In genomic region chr4:187175197-187175596, GRCh38 we compare ENCODE assay signal across 17 cellular contexts.
DNase-seq lines count a peak whose midpoint lies in the region; ATAC-seq and TF ChIP-seq lines count a peak whose summit lies in the region.
"Had no signal": no experiment of that assay in that cellular context is flagged by ENCODE, and none has a peak within 500 bp of the region (broad histone marks: within the 10 kb centered on the region; RNA-seq: fewer than 3 reads in every experiment).

No MANE protein-coding gene starts in this region.

- H3F3A ChIP-seq in PC-3 (ENCODE audit: low read length, unreplicated experiment) = no peaks in the 10 kb centered on the region

- H3K27ac ChIP-seq in PC-3 (ENCODE audit: low read length) = no peak overlapping the region
- no peak overlapping the region for H3K27ac ChIP-seq in sigmoid colon
- H3K27ac ChIP-seq: esophagus squamous epithelium, upper lobe of left lung had no signal

- TF ChIP-seq CTCF in PC-3 (conservative IDR thresholded peaks at IDR 0.05; ENCODE audit: low read depth, low read length) (0 out of 2 replicates have a peak, but pooled peaks have one; percentile 13), epithelial cell of proximal tubule (conservative IDR thresholded peaks at IDR 0.05; ENCODE audit: low read depth, low read length) (peak; percentile 29), retinal pigment epithelial cell (conservative IDR thresholded peaks at IDR 0.05; ENCODE audit: low read depth, low read length) (peak; percentile 15), sigmoid colon (IDR thresholded peaks at IDR 0.05) (no peak), mucosa of descending colon (IDR thresholded peaks at IDR 0.05) (no peak)

- no peak overlapping the region for H3K4me2 ChIP-seq in PC-3 (ENCODE audit: low read length)

- H2AFZ ChIP-seq in PC-3 (ENCODE audit: low read length) = no peak overlapping the region

- H3K9me3 ChIP-seq in PC-3 (ENCODE audit: low read length) = no peaks in the 10 kb centered on the region
- no peaks in the 10 kb centered on the region for H3K9me3 ChIP-seq in sigmoid colon
- H3K9me3 ChIP-seq in mucosa of descending colon = no peaks in the 10 kb centered on the region
- H3K9me3 ChIP-seq: esophagus squamous epithelium, upper lobe of left lung had no signal

- H4K20me1 ChIP-seq in PC-3 (ENCODE audit: low read length) = no peaks in the 10 kb centered on the region

- WGBS in sigmoid colon, 2 donors = 68 to 83% methylated on average over 5 of the region's 5 CpGs

- peaks cover 12% of the 10 kb centered on the region for H3K4me1 ChIP-seq in PC-3 (ENCODE audit: insufficient read depth, low read length)
- H3K4me1 ChIP-seq in sigmoid colon = peaks cover 0 to 14% (median 2%) of the 10 kb centered on the region in 4 donors
- no peaks in the 10 kb centered on the region for H3K4me1 ChIP-seq in mucosa of descending colon (ENCODE audit: low read depth)
- H3K4me1 ChIP-seq: upper lobe of left lung had no signal

- H3K9me2 ChIP-seq in PC-3 (replicated peaks; ENCODE audit: low read length) = no peaks in the 10 kb centered on the region

- peak; percentile 6 for DNase-seq in ELR (ENCODE audit: low read depth)
- DNase-seq in PC-3 = peak; percentile 7
- DNase-seq in epithelial cell of proximal tubule (ENCODE audit: low read depth) = no peak
- DNase-seq in retinal pigment epithelial cell (ENCODE audit: low read depth) = no peak
- DNase-seq in activated T-cell treated with anti-CD3 and anti-CD28 coated beads, Interleukin-2, amount 50 U/mL, for 48 hours = no peak
- no peak for DNase-seq in sigmoid colon
- no peak for DNase-seq in mucosa of descending colon
- DNase-seq: activated CD4-positive, alpha-beta T cell treated with anti-CD3 and anti-CD28 coated beads, Interleukin-2, amount 50 U/mL, for 48 hours; activated naive CD4-positive, alpha-beta T cell treated with anti-CD3 and anti-CD28 coated beads, Interleukin-2, amount 50 U/mL, for 16 hours; amniotic stem cell; CD4-positive, CD25-positive, alpha-beta regulatory T cell; cortex of kidney; esophagus squamous epithelium; NK-92 treated with Interleukin-12 subunit alpha and Interleukin-12 subunit beta, amount 100 ng/mL, for 24 hours; upper lobe of left lung had no signal

- ATAC-seq in PC-3 (no peak), mucosa of descending colon (no peak)
- ATAC-seq: activated T-helper 17 cell treated with anti-CD3 and anti-CD28 coated beads, Interleukin-2, amount 50 U/mL, for 72 hours; natural killer cell treated with Interleukin-12 subunit alpha and Interleukin-12 subunit beta and Interleukin-15 and Interleukin-18, amount 100 ng/mL, for 72 hours had no signal

- no peaks in the 10 kb centered on the region for H3K36me3 ChIP-seq in PC-3 (ENCODE audit: low read depth, low read length)
- no peaks in the 10 kb centered on the region for H3K36me3 ChIP-seq in sigmoid colon
- no peaks in the 10 kb centered on the region for H3K36me3 ChIP-seq in mucosa of descending colon (ENCODE audit: low read depth)
- H3K36me3 ChIP-seq: esophagus squamous epithelium, upper lobe of left lung had no signal

- intact Hi-C loops in PC-3 (cut with micrococcal nuclease) = no loop called here
- intact Hi-C loops in sigmoid colon (cut with DNase I) = no loop called here
- intact Hi-C loops in mucosa of descending colon (cut with DNase I, micrococcal nuclease) = no loop called here

- H3K27me3 ChIP-seq in PC-3 (ENCODE audit: low read length) (no peaks in the 10 kb centered on the region), sigmoid colon (no peaks in the 10 kb centered on the region)
- H3K27me3 ChIP-seq: esophagus squamous epithelium, upper lobe of left lung had no signal

- no peak for TF ChIP-seq EP300 in sigmoid colon (IDR thresholded peaks at IDR 0.05)

- BruUV-seq in PC-3 (replicated peaks; lab: Mats Ljungman, UMichigan) = no TSS peak

- no peak overlapping the region for H3K9ac ChIP-seq in PC-3 (ENCODE audit: low read length)

- no peaks in the 10 kb centered on the region for H3K79me2 ChIP-seq in PC-3 (ENCODE audit: low read length)

- POLR2A ChIA-PET in PC-3 (lab: Charles Lee; ENCODE audit: unreplicated experiment) = no interaction called here

- H3K4me3 ChIP-seq in PC-3 (ENCODE audit: low read length) = no peak overlapping the region
- no peak overlapping the region for H3K4me3 ChIP-seq in epithelial cell of proximal tubule (ENCODE audit: low read depth, low read length)
- H3K4me3 ChIP-seq in retinal pigment epithelial cell (ENCODE audit: low read length) = no peak overlapping the region
- no peak overlapping the region for H3K4me3 ChIP-seq in sigmoid colon
- no peak overlapping the region for H3K4me3 ChIP-seq in mucosa of descending colon
- H3K4me3 ChIP-seq: esophagus squamous epithelium, upper lobe of left lung had no signal

- CTCF ChIA-PET in PC-3 (lab: Charles Lee) = interaction anchor here (0.6 kb wide), 2 partner anchors 159 to 277 kb away, joined by 3 read pairs; no protein-coding TSS in a partner anchor

- no peak for TF ChIP-seq POLR2A in sigmoid colon (IDR thresholded peaks at IDR 0.05)

Comparison
In these comparisons a context has a peak if more than half of its experiments do, and no peak if none do; other contexts are left out.
1. DNase-seq: peak in ELR (single experiment) and PC-3 (single experiment); none in epithelial cell of proximal tubule (single experiment), retinal pigment epithelial cell (single experiment), activated T-cell treated with anti-CD3 and anti-CD28 coated beads, Interleukin-2, amount 50 U/mL, for 48 hours (0 of 2), sigmoid colon (single experiment) and mucosa of descending colon (0 of 3).
2. CTCF ChIP-seq: peak in PC-3 (single experiment), epithelial cell of proximal tubule (single experiment) and retinal pigment epithelial cell (single experiment); none in sigmoid colon (0 of 4) and mucosa of descending colon (single experiment).